Comparison of ENCODE assay signal across 16 cellular contexts in the genomic region with DNA sequence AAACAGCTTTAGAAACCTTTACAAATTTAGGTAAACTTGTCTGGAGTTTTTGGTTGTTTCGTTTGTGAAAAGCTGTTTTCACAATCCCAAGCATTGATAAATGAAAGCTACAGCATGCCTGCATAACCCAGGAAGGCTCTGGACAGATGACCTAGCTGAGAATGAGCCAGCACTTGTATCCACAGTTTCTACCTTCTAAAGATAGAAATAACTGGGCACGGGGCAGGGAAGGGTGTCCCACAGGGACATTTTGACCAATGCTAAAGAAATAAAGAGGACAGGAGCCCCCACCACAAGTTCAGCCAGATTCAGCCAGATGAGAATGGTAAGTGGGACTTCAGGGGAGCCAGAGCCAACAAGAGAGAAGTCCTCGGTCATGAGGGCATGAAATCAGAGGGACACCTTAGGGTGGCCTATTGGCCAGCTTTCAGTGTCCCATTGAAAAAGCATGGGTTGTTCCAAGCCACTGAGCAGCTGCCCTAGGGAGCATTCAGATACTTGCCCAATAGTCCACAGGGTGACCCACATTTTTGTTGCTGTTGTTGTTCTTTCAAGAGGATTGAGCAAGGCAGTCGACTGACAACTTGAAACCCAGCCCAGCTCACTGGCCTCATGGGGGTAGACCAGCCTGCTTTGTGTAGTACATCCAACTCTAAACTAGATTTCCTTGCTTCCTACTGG.
DNase-seq lines count a peak whose midpoint lies in the region; ATAC-seq lines count a peak whose summit lies in the region.
"Had no signal": no experiment of that assay in that cellular context is flagged by ENCODE, and none has a peak within 500 bp of the region (broad histone marks: within the 10 kb centered on the region; RNA-seq: fewer than 3 reads in every experiment).

No MANE protein-coding gene starts in this region.

- H3K4me3 ChIP-seq in adipocyte (ENCODE audit: low read length) (peak overlapping the region; percentile 10), subcutaneous abdominal adipose tissue (ENCODE audit: low read depth in 1 of 5, low read length in 5 of 5) (peak overlapping the region in 1 of 5 donors; percentile 46)
- H3K4me3 ChIP-seq: HAP-1, vagina had no signal

- H3K9me3 ChIP-seq in adipocyte (ENCODE audit: control insufficient read depth, low read length), result peaks cover 6% of the 10 kb centered on the region
- H3K9me3 ChIP-seq in subcutaneous abdominal adipose tissue (ENCODE audit: control insufficient read depth in 5 of 5, low read length in 5 of 5), result peaks cover 3 to 11% (median 3%) of the 10 kb centered on the region in 5 donors
- H3K9me3 ChIP-seq: HAP-1, vagina had no signal

- H3K4me1 ChIP-seq in adipocyte (ENCODE audit: control insufficient read depth, insufficient read depth, low read length) (peaks cover 32% of the 10 kb centered on the region), subcutaneous abdominal adipose tissue (ENCODE audit: control insufficient read depth in 5 of 5, insufficient read depth in 5 of 5, low read length in 5 of 5) (peaks cover 0 to 31% (median 0%) of the 10 kb centered on the region in 5 donors)
- H3K4me1 ChIP-seq: vagina had no signal

- H3K27ac ChIP-seq in subcutaneous abdominal adipose tissue (ENCODE audit: low read depth, low read length), result peak overlapping the region; percentile 88
- H3K27ac ChIP-seq: vagina had no signal

- H3K4me1 Mint-ChIP-seq in activated T-cell treated with anti-CD3 and anti-CD28 coated beads, Interleukin-2, amount 50 U/mL, for 4 hours (ENCODE audit: low read depth), result no peaks in the 10 kb centered on the region

- peaks cover 6% of the 10 kb centered on the region for H3K9me3 Mint-ChIP-seq in activated T-cell treated with anti-CD3 and anti-CD28 coated beads, Interleukin-2, amount 50 U/mL, for 4 hours

- H3K36me3 Mint-ChIP-seq in activated T-cell treated with anti-CD3 and anti-CD28 coated beads, Interleukin-2, amount 50 U/mL, for 4 hours (ENCODE audit: insufficient read depth), result no peaks in the 10 kb centered on the region

- H3K36me3 ChIP-seq in adipocyte (ENCODE audit: control insufficient read depth, insufficient read depth, low read length, severe bottlenecking) (no peaks in the 10 kb centered on the region), subcutaneous abdominal adipose tissue (ENCODE audit: control insufficient read depth in 5 of 5, insufficient read depth in 5 of 5, low read length in 5 of 5) (no peaks in the 10 kb centered on the region)
- H3K36me3 ChIP-seq: HAP-1, vagina had no signal

- peak; percentile 73 for DNase-seq in adipocyte (ENCODE audit: low read depth)
- peak; percentile 92 for DNase-seq in fibroblast of gingiva (ENCODE audit: low read depth)
- DNase-seq in left lobe of liver (ENCODE audit: low spot score), result peak; percentile 93
- no peak for DNase-seq in activated T-cell treated with anti-CD3 and anti-CD28 coated beads, Interleukin-2, amount 50 U/mL, for 4 hours
- no peak for DNase-seq in cerebellar cortex (ENCODE audit: low spot score)
- DNase-seq: activated CD4-positive, alpha-beta T cell treated with anti-CD3 and anti-CD28 coated beads, Interleukin-2, amount 50 U/mL, for 48 hours; activated naive CD4-positive, alpha-beta T cell; activated T-cell treated with anti-CD3 and anti-CD28 coated beads for 4 hours; COR-L47; NCI-H1092; NCI-H510A had no signal

- H3K27me3 Mint-ChIP-seq in activated T-cell treated with anti-CD3 and anti-CD28 coated beads, Interleukin-2, amount 50 U/mL, for 4 hours (ENCODE audit: low read depth), result no peaks in the 10 kb centered on the region
- H3K27me3 Mint-ChIP-seq: stimulated activated naive CD8-positive, alpha-beta T cell treated with anti-CD3 and anti-CD28 coated beads, Interleukin-15, Interleukin-2, amounts not matched to agents 100 ng/mL and 50 ng/mL, for 24 hours had no signal

- H3K27me3 ChIP-seq in adipocyte (replicated peaks; ENCODE audit: control insufficient read depth, insufficient read depth, low read length) (no peaks in the 10 kb centered on the region), subcutaneous abdominal adipose tissue (ENCODE audit: control insufficient read depth in 5 of 5, insufficient read depth in 4 of 5, low read length in 5 of 5) (no peaks in the 10 kb centered on the region)
- H3K27me3 ChIP-seq: vagina had no signal

- H3K4me3 Mint-ChIP-seq in activated T-cell treated with anti-CD3 and anti-CD28 coated beads, Interleukin-2, amount 50 U/mL, for 4 hours, result no peak overlapping the region
- H3K4me3 Mint-ChIP-seq: stimulated activated naive CD8-positive, alpha-beta T cell treated with anti-CD3 and anti-CD28 coated beads, Interleukin-15, Interleukin-2, amounts not matched to agents 100 ng/mL and 50 ng/mL, for 24 hours had no signal

- ATAC-seq in left lobe of liver (peak; percentile 89), GM18520 (IDR thresholded peaks at IDR 0.05; ENCODE audit: unreplicated experiment) (no peak)
- ATAC-seq in activated T-cell treated with anti-CD3 and anti-CD28 coated beads, Interleukin-2, amount 50 U/mL, for 4 hours, result no peak

- peak overlapping the region; percentile 10 for H3K9ac ChIP-seq in adipocyte (ENCODE audit: low read length)
- H3K9ac ChIP-seq in subcutaneous abdominal adipose tissue (ENCODE audit: low read length in 5 of 5), result no peak overlapping the region

Comparison
In these comparisons a context has a peak if more than half of its experiments do, and no peak if none do; other contexts are left out.
1. DNase-seq: peak in adipocyte (single experiment), fibroblast of gingiva (single experiment) and left lobe of liver (single experiment); none in activated T-cell treated with anti-CD3 and anti-CD28 coated beads, Interleukin-2, amount 50 U/mL, for 4 hours (single experiment) and cerebellar cortex (single experiment).